15 cellular contexts compared by ENCODE assay signal in the genomic region with DNA sequence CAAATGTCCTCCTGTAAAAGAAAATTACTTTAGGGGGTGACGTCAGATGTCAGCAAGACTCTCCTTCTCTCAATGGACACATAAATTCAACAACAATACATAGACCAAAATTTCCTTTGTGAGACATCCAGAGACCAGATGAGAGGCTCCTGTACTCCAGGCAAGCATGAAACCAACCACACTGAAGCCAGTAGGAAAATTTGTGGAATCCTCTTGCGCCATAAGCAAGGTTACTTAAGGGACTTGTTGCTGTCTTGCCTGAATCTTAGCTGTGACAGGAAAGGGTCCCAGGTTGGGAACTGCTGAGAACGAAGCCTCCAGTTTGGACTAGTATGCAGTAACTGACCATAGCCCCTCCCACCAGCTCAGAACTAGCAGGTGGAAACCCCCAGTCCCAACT.
"Had no signal": no experiment of that assay in that cellular context is flagged by ENCODE, and none has a peak within 500 bp of the region (broad histone marks: within the 10 kb centered on the region; RNA-seq: fewer than 3 reads in every experiment).

No MANE protein-coding gene starts in this region.

- H3K9ac ChIP-seq: neural progenitor cell had no signal

- H3K4me2 ChIP-seq: neural progenitor cell had no signal

- DNase-seq: activated CD4-positive, alpha-beta T cell treated with anti-CD3 and anti-CD28 coated beads, Interleukin-2, amount 10 ng/mL, durations not matched to agents 24 days and 14 days; activated CD4-positive, CD25-positive, alpha-beta regulatory T cell; activated naive CD4-positive, alpha-beta T cell; activated naive CD8-positive, alpha-beta T cell treated with anti-CD3 and anti-CD28 coated beads, Interleukin-2, amount 10 ng/mL, durations not matched to agents 7 days and 5 days; effector memory CD4-positive, alpha-beta T cell; islet precursor cell; naive B cell; stimulated activated CD4-positive, alpha-beta T cell treated with anti-CD3 and anti-CD28 coated beads, Interleukin-2, amount 100 ng/mL, for 48 hours; tibial artery had no signal

- H3K9me3 Mint-ChIP-seq: dendritic cell treated with granulocyte-macrophage colony-stimulating factor and Interleukin-4, amounts not matched to agents 40 ng/mL and 50 ng/mL, for 4 days had no signal

- H3K4me3 Mint-ChIP-seq: activated CD4-positive, alpha-beta T cell treated with anti-CD3 and anti-CD28 coated beads, Interleukin-2, amount 10 ng/mL, durations not matched to agents 24 days and 14 days; activated naive CD8-positive, alpha-beta T cell treated with anti-CD3 and anti-CD28 coated beads, Interleukin-2, amount 10 ng/mL, durations not matched to agents 7 days and 5 days; dendritic cell treated with granulocyte-macrophage colony-stimulating factor and Interleukin-4, amounts not matched to agents 40 ng/mL and 50 ng/mL, for 4 days; neural progenitor cell; stimulated activated memory B cell treated with anti-CD40 and anti-IgM and Interleukin-4, amounts not matched to agents 10 μg/mL and 1 μg/mL and 100 μg/mL, for 72 hours had no signal

- FAIRE-seq: bronchial epithelial cell had no signal

- H2AFZ ChIP-seq: neural progenitor cell had no signal

- H3K36me3 ChIP-seq: neural progenitor cell had no signal

- ATAC-seq: stimulated activated memory B cell treated with anti-CD40 and anti-IgM and Interleukin-4, amounts not matched to agents 10 μg/mL and 1 μg/mL and 100 μg/mL, for 72 hours had no signal

- H3K4me3 ChIP-seq: ascending aorta, lung, neural progenitor cell, tibial artery had no signal

- H3K4me1 ChIP-seq: neural progenitor cell had no signal

- H3K27me3 Mint-ChIP-seq: naive B cell; stimulated activated memory B cell treated with anti-CD40 and anti-IgM and Interleukin-4, amounts not matched to agents 10 μg/mL and 1 μg/mL and 100 μg/mL, for 72 hours had no signal

- H3K27ac Mint-ChIP-seq: activated CD4-positive, alpha-beta T cell treated with anti-CD3 and anti-CD28 coated beads, Interleukin-2, amount 10 ng/mL, durations not matched to agents 24 days and 14 days; activated naive CD8-positive, alpha-beta T cell treated with anti-CD3 and anti-CD28 coated beads, Interleukin-2, amount 10 ng/mL, durations not matched to agents 7 days and 5 days; dendritic cell treated with granulocyte-macrophage colony-stimulating factor and Interleukin-4, amounts not matched to agents 40 ng/mL and 50 ng/mL, for 4 days; neural progenitor cell; stimulated activated memory B cell treated with anti-CD40 and anti-IgM and Interleukin-4, amounts not matched to agents 10 μg/mL and 1 μg/mL and 100 μg/mL, for 72 hours had no signal

- H3K27me3 ChIP-seq: ascending aorta, neural progenitor cell, tibial artery had no signal

- H3K4me1 Mint-ChIP-seq: activated CD4-positive, alpha-beta T cell treated with anti-CD3 and anti-CD28 coated beads, Interleukin-2, amount 10 ng/mL, durations not matched to agents 24 days and 14 days; neural progenitor cell had no signal

- H3K27ac ChIP-seq: ascending aorta, neural progenitor cell, tibial artery had no signal
